1 cellular context compared by ENCODE assay signal in genomic region chr16:61050547-61050946, GRCh38.
TF ChIP-seq lines count a peak whose summit lies in the region.

No MANE protein-coding gene starts in this region.

TF ChIP-seq in GM23338, 12 proteins besides CTCF, POLR2A, EP300 and RAD21 (continued from another document):
- TF ChIP-seq, protein P1, sequence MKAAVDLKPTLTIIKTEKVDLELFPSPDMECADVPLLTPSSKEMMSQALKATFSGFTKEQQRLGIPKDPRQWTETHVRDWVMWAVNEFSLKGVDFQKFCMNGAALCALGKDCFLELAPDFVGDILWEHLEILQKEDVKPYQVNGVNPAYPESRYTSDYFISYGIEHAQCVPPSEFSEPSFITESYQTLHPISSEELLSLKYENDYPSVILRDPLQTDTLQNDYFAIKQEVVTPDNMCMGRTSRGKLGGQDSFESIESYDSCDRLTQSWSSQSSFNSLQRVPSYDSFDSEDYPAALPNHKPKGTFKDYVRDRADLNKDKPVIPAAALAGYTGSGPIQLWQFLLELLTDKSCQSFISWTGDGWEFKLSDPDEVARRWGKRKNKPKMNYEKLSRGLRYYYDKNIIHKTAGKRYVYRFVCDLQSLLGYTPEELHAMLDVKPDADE (IDR thresholded peaks at IDR 0.05), result no peak
- TF ChIP-seq NANOG (IDR thresholded peaks at IDR 0.05; ENCODE audit: borderline replicate concordance), result no peak
- TF ChIP-seq EZH2 (IDR thresholded peaks at IDR 0.05; ENCODE audit: low read depth, unreplicated experiment), result no peak
- no peak for TF ChIP-seq STAT1 (IDR thresholded peaks at IDR 0.05; ENCODE audit: unreplicated experiment)
- no peak for TF ChIP-seq POLR2AphosphoS5 (IDR thresholded peaks at IDR 0.05; ENCODE audit: low read depth)
- TF ChIP-seq CREB1 (CRISPR knock-in tag; IDR thresholded peaks at IDR 0.05; ENCODE audit: low read depth), result no peak
- TF ChIP-seq, protein P2, sequence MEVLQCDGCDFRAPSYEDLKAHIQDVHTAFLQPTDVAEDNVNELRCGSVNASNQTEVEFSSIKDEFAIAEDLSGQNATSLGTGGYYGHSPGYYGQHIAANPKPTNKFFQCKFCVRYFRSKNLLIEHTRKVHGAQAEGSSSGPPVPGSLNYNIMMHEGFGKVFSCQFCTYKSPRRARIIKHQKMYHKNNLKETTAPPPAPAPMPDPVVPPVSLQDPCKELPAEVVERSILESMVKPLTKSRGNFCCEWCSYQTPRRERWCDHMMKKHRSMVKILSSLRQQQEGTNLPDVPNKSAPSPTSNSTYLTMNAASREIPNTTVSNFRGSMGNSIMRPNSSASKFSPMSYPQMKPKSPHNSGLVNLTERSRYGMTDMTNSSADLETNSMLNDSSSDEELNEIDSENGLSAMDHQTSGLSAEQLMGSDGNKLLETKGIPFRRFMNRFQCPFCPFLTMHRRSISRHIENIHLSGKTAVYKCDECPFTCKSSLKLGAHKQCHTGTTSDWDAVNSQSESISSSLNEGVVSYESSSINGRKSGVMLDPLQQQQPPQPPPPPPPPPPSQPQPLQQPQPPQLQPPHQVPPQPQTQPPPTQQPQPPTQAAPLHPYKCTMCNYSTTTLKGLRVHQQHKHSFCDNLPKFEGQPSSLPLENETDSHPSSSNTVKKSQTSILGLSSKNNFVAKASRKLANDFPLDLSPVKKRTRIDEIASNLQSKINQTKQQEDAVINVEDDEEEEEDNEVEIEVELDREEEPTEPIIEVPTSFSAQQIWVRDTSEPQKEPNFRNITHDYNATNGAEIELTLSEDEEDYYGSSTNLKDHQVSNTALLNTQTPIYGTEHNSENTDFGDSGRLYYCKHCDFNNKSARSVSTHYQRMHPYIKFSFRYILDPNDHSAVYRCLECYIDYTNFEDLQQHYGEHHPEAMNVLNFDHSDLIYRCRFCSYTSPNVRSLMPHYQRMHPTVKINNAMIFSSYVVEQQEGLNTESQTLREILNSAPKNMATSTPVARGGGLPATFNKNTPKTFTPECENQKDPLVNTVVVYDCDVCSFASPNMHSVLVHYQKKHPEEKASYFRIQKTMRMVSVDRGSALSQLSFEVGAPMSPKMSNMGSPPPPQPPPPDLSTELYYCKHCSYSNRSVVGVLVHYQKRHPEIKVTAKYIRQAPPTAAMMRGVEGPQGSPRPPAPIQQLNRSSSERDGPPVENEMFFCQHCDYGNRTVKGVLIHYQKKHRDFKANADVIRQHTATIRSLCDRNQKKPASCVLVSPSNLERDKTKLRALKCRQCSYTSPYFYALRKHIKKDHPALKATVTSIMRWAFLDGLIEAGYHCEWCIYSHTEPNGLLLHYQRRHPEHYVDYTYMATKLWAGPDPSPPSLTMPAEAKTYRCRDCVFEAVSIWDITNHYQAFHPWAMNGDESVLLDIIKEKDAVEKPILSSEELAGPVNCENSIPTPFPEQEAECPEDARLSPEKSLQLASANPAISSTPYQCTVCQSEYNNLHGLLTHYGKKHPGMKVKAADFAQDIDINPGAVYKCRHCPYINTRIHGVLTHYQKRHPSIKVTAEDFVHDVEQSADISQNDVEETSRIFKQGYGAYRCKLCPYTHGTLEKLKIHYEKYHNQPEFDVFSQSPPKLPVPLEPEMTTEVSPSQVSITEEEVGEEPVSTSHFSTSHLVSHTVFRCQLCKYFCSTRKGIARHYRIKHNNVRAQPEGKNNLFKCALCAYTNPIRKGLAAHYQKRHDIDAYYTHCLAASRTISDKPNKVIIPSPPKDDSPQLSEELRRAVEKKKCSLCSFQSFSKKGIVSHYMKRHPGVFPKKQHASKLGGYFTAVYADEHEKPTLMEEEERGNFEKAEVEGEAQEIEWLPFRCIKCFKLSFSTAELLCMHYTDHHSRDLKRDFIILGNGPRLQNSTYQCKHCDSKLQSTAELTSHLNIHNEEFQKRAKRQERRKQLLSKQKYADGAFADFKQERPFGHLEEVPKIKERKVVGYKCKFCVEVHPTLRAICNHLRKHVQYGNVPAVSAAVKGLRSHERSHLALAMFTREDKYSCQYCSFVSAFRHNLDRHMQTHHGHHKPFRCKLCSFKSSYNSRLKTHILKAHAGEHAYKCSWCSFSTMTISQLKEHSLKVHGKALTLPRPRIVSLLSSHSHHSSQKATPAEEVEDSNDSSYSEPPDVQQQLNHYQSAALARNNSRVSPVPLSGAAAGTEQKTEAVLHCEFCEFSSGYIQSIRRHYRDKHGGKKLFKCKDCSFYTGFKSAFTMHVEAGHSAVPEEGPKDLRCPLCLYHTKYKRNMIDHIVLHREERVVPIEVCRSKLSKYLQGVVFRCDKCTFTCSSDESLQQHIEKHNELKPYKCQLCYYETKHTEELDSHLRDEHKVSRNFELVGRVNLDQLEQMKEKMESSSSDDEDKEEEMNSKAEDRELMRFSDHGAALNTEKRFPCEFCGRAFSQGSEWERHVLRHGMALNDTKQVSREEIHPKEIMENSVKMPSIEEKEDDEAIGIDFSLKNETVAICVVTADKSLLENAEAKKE (CRISPR knock-in tag; IDR thresholded peaks at IDR 0.05), result no peak
- no peak for TF ChIP-seq ZNF331 (CRISPR knock-in tag; IDR thresholded peaks at IDR 0.05; ENCODE audit: low read depth)
